ENCODE assay signal across 5 cellular contexts in the genomic region with DNA sequence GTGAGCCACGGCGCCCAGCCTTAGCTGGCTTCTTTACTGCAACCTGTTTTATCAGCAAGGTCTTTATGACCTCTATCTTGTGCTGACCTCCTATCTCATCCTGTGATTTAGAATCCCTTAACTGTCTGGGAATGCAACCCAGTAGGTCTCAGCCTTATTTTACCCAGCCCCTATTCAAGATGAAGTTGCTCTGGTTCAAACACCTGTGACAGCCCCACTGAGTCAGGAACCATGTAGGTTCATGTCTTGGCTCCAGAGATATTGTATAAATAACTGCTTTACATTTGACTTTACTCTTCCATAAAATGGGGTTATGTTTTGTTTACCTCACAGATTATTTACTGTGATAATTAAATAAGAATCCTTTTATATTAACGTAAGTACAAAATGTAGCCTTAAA.
"Had no signal": no experiment of that assay in that cellular context is flagged by ENCODE, and none has a peak within 500 bp of the region (broad histone marks: within the 10 kb centered on the region; RNA-seq: fewer than 3 reads in every experiment).

No MANE protein-coding gene starts in this region.

- H3K4me3 Mint-ChIP-seq: GM23338, H9 had no signal

- H3K4me3 ChIP-seq: GM23338 had no signal

- H3K27ac Mint-ChIP-seq: GM23338, H9 had no signal

- DNase-seq: HCEC 1CT, IMR-90, KBM-7 had no signal

- H3K4me2 ChIP-seq: GM23338 had no signal

- H3K9me3 Mint-ChIP-seq: GM23338, H9 had no signal
